ENCODE assay signal across 37 cellular contexts in genomic region chr9:122551371-122551770, GRCh38. TPM values are rescaled to one million over a fixed set of nuclear protein-coding genes. Genes with fewer than 3 reads are reported as not detected.
"Had no signal": no experiment of that assay in that cellular context is flagged by ENCODE, and none has a peak within 500 bp of the region (broad histone marks: within the 10 kb centered on the region; RNA-seq: fewer than 3 reads in every experiment).

No MANE protein-coding gene starts in this region.

- H3K9me3 ChIP-seq: lower lobe of right lung, neutrophil, prostate gland, stomach, thyroid gland, vagina had no signal

- H3K27ac Mint-ChIP-seq: immature natural killer cell; memory B cell; naive B cell; natural killer cell treated with Interleukin-12 subunit alpha and Interleukin-12 subunit beta and Interleukin-15 and Interleukin-18, amount 100 ng/mL, for 72 hours had no signal

- H3K27ac ChIP-seq: coronary artery, esophagus muscularis mucosa, heart right ventricle, lower lobe of right lung, neutrophil, prostate gland, right atrium auricular region, stomach, thyroid gland, vagina had no signal

- H3K36me3 Mint-ChIP-seq: immature natural killer cell; memory B cell; naive B cell; natural killer cell treated with Interleukin-12 subunit alpha and Interleukin-12 subunit beta and Interleukin-15 and Interleukin-18, amount 100 ng/mL, for 72 hours had no signal

- H3K4me1 ChIP-seq: esophagus muscularis mucosa, heart right ventricle, lower lobe of right lung, prostate gland, right atrium auricular region, stomach, thyroid gland, vagina had no signal

- H3K4me1 Mint-ChIP-seq: immature natural killer cell, memory B cell, naive B cell, neural crest cell had no signal

- H3K4me3 Mint-ChIP-seq: immature natural killer cell; memory B cell; naive B cell; natural killer cell treated with Interleukin-12 subunit alpha and Interleukin-12 subunit beta and Interleukin-15 and Interleukin-18, amount 100 ng/mL, for 72 hours; neural crest cell had no signal

- H3K27me3 ChIP-seq: esophagus muscularis mucosa, right atrium auricular region, stomach, thyroid gland, vagina had no signal

- H3K36me3 ChIP-seq: esophagus muscularis mucosa, heart right ventricle, lower lobe of right lung, neutrophil, prostate gland, right atrium auricular region, stomach, thyroid gland, vagina had no signal

- H3K9me3 Mint-ChIP-seq: natural killer cell treated with Interleukin-12 subunit alpha and Interleukin-12 subunit beta and Interleukin-15 and Interleukin-18, amount 100 ng/mL, for 72 hours had no signal

- ATAC-seq: heart right ventricle; left ventricle myocardium superior; lower lobe of right lung; natural killer cell treated with Interleukin-12 subunit alpha and Interleukin-12 subunit beta and Interleukin-15 and Interleukin-18, amount 100 ng/mL, for 72 hours; sciatic nerve had no signal

- H3K4me3 ChIP-seq: coronary artery, esophagus muscularis mucosa, heart right ventricle, lower lobe of right lung, prostate gland, right atrium auricular region, smooth muscle cell, stomach, thyroid gland, vagina had no signal

- DNase-seq: foreskin melanocyte; glutamatergic neuron; heart right ventricle; hippocampal formation; immature natural killer cell; islet precursor cell; kidney glomerular epithelial cell; left ventricle myocardium superior; lower lobe of right lung; naive B cell; stimulated activated CD4-positive, alpha-beta T cell treated with anti-CD3 and anti-CD28 coated beads, Interleukin-12 subunit alpha, Interleukin-12 subunit beta, amount 100 ng/mL, for 4 hours; stimulated activated CD4-positive, alpha-beta T cell treated with anti-CD3 and anti-CD28 coated beads, Interleukin-1b, Interleukin-23, amount 100 ng/mL, for 48 hours; stimulated activated CD4-positive, alpha-beta T cell treated with anti-CD3 and anti-CD28 coated beads, Interleukin-4, amount 100 ng/mL, for 1 hour; stimulated activated CD8-positive, alpha-beta memory T cell treated with anti-CD3 and anti-CD28 coated beads, Interleukin-4, amount 100 ng/mL, for 48 hours; stimulated activated naive CD4-positive, alpha-beta T cell treated with Interleukin-2 at 50 U/mL for 16 hours; stomach; thyroid gland; trophoblast cell had no signal

RNA-seq across cellular contexts. Expression of gene OR1N2, which starts 1.5 kb away (rescaled TPM):
- total RNA-seq: dermis microvascular lymphatic vessel endothelial cell; epithelial cell of proximal tubule; esophagus muscularis mucosa; fibroblast of lung; heart right ventricle; left ventricle myocardium superior; lower lobe of right lung; mononuclear cell; natural killer cell treated with Interleukin-12 subunit alpha and Interleukin-12 subunit beta and Interleukin-15 and Interleukin-18, amount 100 ng/mL, for 72 hours; neural crest cell; osteocyte; prostate gland; right atrium auricular region; sciatic nerve; smooth muscle cell; stomach; subcutaneous adipose tissue; temporal lobe; thyroid gland; ureter; vagina had no signal

RNA-seq across cellular contexts. Expression of gene OR1N1, which starts 24.3 kb away (rescaled TPM):
- total RNA-seq: dermis microvascular lymphatic vessel endothelial cell; epithelial cell of proximal tubule; esophagus muscularis mucosa; fibroblast of lung; heart right ventricle; left ventricle myocardium superior; lower lobe of right lung; mononuclear cell; natural killer cell treated with Interleukin-12 subunit alpha and Interleukin-12 subunit beta and Interleukin-15 and Interleukin-18, amount 100 ng/mL, for 72 hours; neural crest cell; osteocyte; prostate gland; right atrium auricular region; sciatic nerve; smooth muscle cell; stomach; subcutaneous adipose tissue; temporal lobe; thyroid gland; ureter; vagina had no signal

RNA-seq across cellular contexts. Expression of gene OR1L8, which starts 31.8 kb away (rescaled TPM):
- total RNA-seq: epithelial cell of proximal tubule, esophagus muscularis mucosa, fibroblast of lung, left ventricle myocardium superior, neural crest cell, osteocyte, smooth muscle cell, temporal lobe, ureter had no signal

RNA-seq across cellular contexts. Expression of gene OR1J4, which starts 32.4 kb away (rescaled TPM):
- total RNA-seq: epithelial cell of proximal tubule; esophagus muscularis mucosa; fibroblast of lung; heart right ventricle; left ventricle myocardium superior; lower lobe of right lung; mononuclear cell; natural killer cell treated with Interleukin-12 subunit alpha and Interleukin-12 subunit beta and Interleukin-15 and Interleukin-18, amount 100 ng/mL, for 72 hours; neural crest cell; osteocyte; right atrium auricular region; sciatic nerve; smooth muscle cell; subcutaneous adipose tissue; temporal lobe; thyroid gland; ureter; vagina had no signal

RNA-seq across cellular contexts. Expression of gene OR1J2, which starts 40.8 kb away (rescaled TPM):
- total RNA-seq: dermis microvascular lymphatic vessel endothelial cell; epithelial cell of proximal tubule; esophagus muscularis mucosa; left ventricle myocardium superior; lower lobe of right lung; mononuclear cell; natural killer cell treated with Interleukin-12 subunit alpha and Interleukin-12 subunit beta and Interleukin-15 and Interleukin-18, amount 100 ng/mL, for 72 hours; neural crest cell; osteocyte; prostate gland; right atrium auricular region; sciatic nerve; smooth muscle cell; subcutaneous adipose tissue; temporal lobe; thyroid gland; vagina had no signal
